In genomic region chr2:111994042-111994441, GRCh38 we compare ENCODE assay signal across 29 cellular contexts.
"Had no signal": no experiment of that assay in that cellular context is flagged by ENCODE, and none has a peak within 500 bp of the region (broad histone marks: within the 10 kb centered on the region; RNA-seq: fewer than 3 reads in every experiment).

No MANE protein-coding gene starts in this region.

- H3K27ac ChIP-seq: ascending aorta, cardiac muscle cell, colonic mucosa, dorsolateral prefrontal cortex, gastroesophageal sphincter, parathyroid adenoma, thoracic aorta had no signal

- H3K36me3 ChIP-seq: colonic mucosa had no signal

- H3K27me3 ChIP-seq: ascending aorta, cardiac muscle cell, colonic mucosa, dorsolateral prefrontal cortex, gastroesophageal sphincter had no signal

- H3K9me3 ChIP-seq: ascending aorta, colonic mucosa, gastroesophageal sphincter, thoracic aorta had no signal

- H3K4me3 ChIP-seq: ascending aorta, cardiac muscle cell, colonic mucosa, dorsolateral prefrontal cortex, gastroesophageal sphincter, thoracic aorta had no signal

- H3K4me1 ChIP-seq: ascending aorta, colonic mucosa, gastroesophageal sphincter, parathyroid adenoma had no signal

- DNase-seq: activated CD4-positive, alpha-beta memory T cell treated with anti-CD3 and anti-CD28 coated beads, Interleukin-2, amount 10 ng/mL, durations not matched to agents 7 days and 5 days; activated CD4-positive, alpha-beta T cell treated with anti-CD3 and anti-CD28 coated beads for 1 hour; activated CD4-positive, alpha-beta T cell treated with anti-CD3 and anti-CD28 coated beads, Interleukin-2, amount 10 ng/mL, durations not matched to agents 7 days and 5 days; activated CD8-positive, alpha-beta memory T cell treated with anti-CD3 and anti-CD28 coated beads, Interleukin-2, amount 50 U/mL, for 48 hours; activated gamma-delta T cell; activated naive CD4-positive, alpha-beta T cell treated with anti-CD3 and anti-CD28 coated beads, Interleukin-2, amount 10 ng/mL, durations not matched to agents 7 days and 5 days; activated naive CD8-positive, alpha-beta T cell treated with anti-CD3 and anti-CD28 coated beads, Interleukin-2, amount 10 ng/mL, durations not matched to agents 7 days and 5 days; activated T-cell treated with anti-CD3 and anti-CD28 coated beads, Interleukin-2, amount 50 U/mL, for 24 hours; cerebellar nuclear complex; colonic mucosa; dorsolateral prefrontal cortex; effector memory CD8-positive, alpha-beta T cell; hippocampal formation; left cardiac atrium; mesenchymal stem cell; naive thymus-derived CD8-positive, alpha-beta T cell; occipital lobe; stimulated activated CD4-positive, alpha-beta T cell treated with anti-CD3 and anti-CD28 coated beads, Interleukin-2, amount 100 ng/mL, for 48 hours; stimulated activated naive CD8-positive, alpha-beta T cell treated with anti-CD3 and anti-CD28 coated beads, Interleukin-15, Interleukin-2, amounts not matched to agents 100 U/mL and 50 U/mL, for 24 hours; trophoblast cell had no signal

- FAIRE-seq: keratinocyte, urothelium cell line had no signal

- ATAC-seq: effector memory CD8-positive, alpha-beta T cell; gastroesophageal sphincter; naive thymus-derived CD8-positive, alpha-beta T cell; right cardiac atrium; stimulated activated naive CD8-positive, alpha-beta T cell treated with anti-CD3 and anti-CD28 coated beads, Interleukin-15, Interleukin-2, amounts not matched to agents 100 U/mL and 50 U/mL, for 24 hours; WTC11 had no signal
